Comparison of ENCODE assay signal across 8 cellular contexts in genomic region chr3:192514754-192515660, GRCh38.
DNase-seq lines count a peak whose midpoint lies in the region; ATAC-seq lines count a peak whose summit lies in the region.

No MANE protein-coding gene starts in this region.

- H3K27me3 ChIP-seq in mucosa of stomach (ENCODE audit: control insufficient read depth, insufficient read depth, low read length): peaks cover 28% of the 10 kb centered on the region

- H3K4me3 ChIP-seq in mucosa of stomach (ENCODE audit: low read length): peak overlapping the region; percentile 8

- DNase-seq in COR-L47 (lab: John Stamatoyannopoulos, UW) (peak; percentile 95), NCI-H146 treated with DMSO at 0.1 percent for 48 hours (lab: John Stamatoyannopoulos, UW; ENCODE audit: unreplicated experiment) (peak; percentile 86), cerebellum (ENCODE audit: low spot score) (peak; percentile 11), superior temporal gyrus (ENCODE audit: extremely low spot score) (no peak)
- no peak for DNase-seq in NK-92 treated with Interleukin-12 subunit alpha and Interleukin-12 subunit beta, amount 100 ng/mL, for 24 hours (lab: John Stamatoyannopoulos, UW)

- H3K9me3 ChIP-seq in mucosa of stomach (ENCODE audit: control insufficient read depth, low read length): no peaks in the 10 kb centered on the region

- no peak for ATAC-seq in HG02973 (IDR thresholded peaks at IDR 0.05; ENCODE audit: unreplicated experiment)
- no peak for ATAC-seq in GM19467 (IDR thresholded peaks at IDR 0.05; ENCODE audit: unreplicated experiment)

- peaks cover 13% of the 10 kb centered on the region for H3K4me1 ChIP-seq in mucosa of stomach (ENCODE audit: control insufficient read depth, insufficient read depth, low read length)

- H3K9ac ChIP-seq in mucosa of stomach (ENCODE audit: low read length): no peak overlapping the region

- no peaks in the 10 kb centered on the region for H3K36me3 ChIP-seq in mucosa of stomach (ENCODE audit: control insufficient read depth, insufficient read depth, low read length)

Comparison
In these comparisons a context has a peak if more than half of its experiments do, and no peak if none do; other contexts are left out.
1. DNase-seq: peak in COR-L47 (single experiment), NCI-H146 treated with DMSO at 0.1 percent for 48 hours (single experiment) and cerebellum (single experiment); none in NK-92 treated with Interleukin-12 subunit alpha and Interleukin-12 subunit beta, amount 100 ng/mL, for 24 hours (single experiment) and superior temporal gyrus (single experiment).